In the genomic region with DNA sequence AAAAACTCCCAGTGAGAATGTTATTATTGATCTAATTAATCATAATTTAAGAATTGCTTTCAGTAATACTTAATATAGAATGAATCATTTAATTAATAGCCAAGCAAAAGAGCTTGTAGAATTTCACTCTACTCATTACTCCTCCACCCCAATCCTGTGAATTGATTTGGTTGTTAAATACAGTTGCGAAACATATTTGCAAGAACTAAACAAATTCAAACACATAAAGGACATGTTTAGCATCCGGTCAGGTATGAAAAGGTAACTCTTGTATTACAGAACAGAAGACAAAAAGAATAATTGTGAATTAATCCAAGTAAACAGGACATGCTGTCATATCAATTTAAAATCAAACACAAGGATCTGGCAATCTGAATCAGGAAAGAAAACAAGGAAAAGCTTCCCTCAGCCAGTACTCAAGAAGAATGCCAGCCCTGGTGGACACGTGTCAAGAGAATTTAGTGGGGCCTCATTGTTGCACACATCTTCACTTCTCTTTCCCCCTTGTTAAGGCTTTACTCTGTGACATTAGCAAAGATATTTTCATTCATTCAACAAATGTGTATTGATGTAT, we compare ENCODE assay signal across 14 cellular contexts.
DNase-seq lines count a peak whose midpoint lies in the region; ATAC-seq, FAIRE-seq and TF ChIP-seq lines count a peak whose summit lies in the region.
"Had no signal": no experiment of that assay in that cellular context is flagged by ENCODE, and none has a peak within 500 bp of the region (broad histone marks: within the 10 kb centered on the region; RNA-seq: fewer than 3 reads in every experiment).

No MANE protein-coding gene starts in this region.

- no CpG with 5 or more reads among the region's 3 CpGs for WGBS in IMR-90 (ENCODE audit: extremely low coverage in 2 of 2, insufficient read length in 1 of 2), 2 experiments
- 80 to 97% methylated on average over 3 of the region's 3 CpGs for WGBS in sigmoid colon, 2 donors

- H2BK20ac ChIP-seq in IMR-90 (ENCODE audit: low read depth, low read length) = no peak overlapping the region

- dilution Hi-C loops in IMR-90 (cut with HindIII; ENCODE audit: low sequenced_read_pairs, unreplicated experiment) = no loop called here

- H3K36me3 ChIP-seq in IMR-90 (ENCODE audit: control insufficient read depth, insufficient read depth, low read length) (no peaks in the 10 kb centered on the region), sigmoid colon (no peaks in the 10 kb centered on the region)

- H3K4me3 ChIP-seq in IMR-90 (ENCODE audit: insufficient read depth, low read depth, low read length) = no peak overlapping the region
- no peak overlapping the region for H3K4me3 ChIP-seq in sigmoid colon
- H3K4me3 ChIP-seq: BLaER1 treated with 17β-estradiol and CSF1 and Interleukin-3, amounts not matched to agents 10 nM and 100 nM; GM23248 had no signal

- no peak overlapping the region for H2BK5ac ChIP-seq in IMR-90 (ENCODE audit: low read depth, low read length, poor library complexity, severe bottlenecking)

- DNase-seq in D721Med (ENCODE audit: insufficient read length, low spot score) (no peak), IMR-90 (no peak), cerebellum (ENCODE audit: low spot score) (peak; percentile 12), NCI-H526 treated with DMSO at 0.1 percent for 48 hours (lab: John Stamatoyannopoulos, UW) (no peak), sigmoid colon (no peak)
- DNase-seq in stimulated activated CD4-positive, alpha-beta T cell treated with anti-CD3 and anti-CD28 coated beads, Interleukin-15, amount 100 ng/mL, for 24 hours = no peak
- DNase-seq: CD4-positive, CD25-positive, alpha-beta regulatory T cell; DND-41; GF-D8; GM23248 had no signal

- H4K5ac ChIP-seq in IMR-90 (ENCODE audit: low read depth, low read length) = no peak overlapping the region

- no TSS peak for BruUV-seq in IMR-90 (replicated peaks; lab: Mats Ljungman, UMichigan)

- FAIRE-seq in D721Med (lab: Jason Lieb, UNC) = peak; percentile 16
- FAIRE-seq: H54 had no signal

- no peak for TF ChIP-seq CTCF in D721Med (IDR thresholded peaks at IDR 0.05; ENCODE audit: insufficient read depth, missing control alignments)
- TF ChIP-seq CTCF in IMR-90 (conservative IDR thresholded peaks at IDR 0.05; ENCODE audit: low read depth, low read length) = no peak
- no peak for TF ChIP-seq CTCF in sigmoid colon (IDR thresholded peaks at IDR 0.05)

- H2AFZ ChIP-seq in IMR-90 (replicated peaks; ENCODE audit: low read length, poor library complexity) = no peak overlapping the region
- H2AFZ ChIP-seq: GM23248 had no signal

- H3K4ac ChIP-seq in IMR-90 (ENCODE audit: low read depth, low read length) = no peak overlapping the region

- no peaks in the 10 kb centered on the region for H4K20me1 ChIP-seq in IMR-90 (ENCODE audit: insufficient read depth, low read length)
- H4K20me1 ChIP-seq: BLaER1 treated with 17β-estradiol and CSF1 and Interleukin-3, amounts not matched to agents 10 nM and 100 nM had no signal

- in situ Hi-C loops in IMR-90 (cut with MboI; ENCODE audit: low sequenced_read_pairs) = no loop called here

- ATAC-seq in IMR-90 (ENCODE audit: low read depth) (no peak), GM21528 (IDR thresholded peaks at IDR 0.05; ENCODE audit: low FRiP score, unreplicated experiment) (no peak)
- ATAC-seq: HCT116 had no signal

- intact Hi-C loops in IMR-90 (cut with micrococcal nuclease) (no loop called here), sigmoid colon (cut with DNase I) (no loop called here)

- CTCF ChIA-PET in IMR-90 (lab: Yijun Ruan, JAX) = interaction anchor here (1.0 kb wide), 1 partner anchor 122 kb away, joined by 4 read pairs; no protein-coding TSS in a partner anchor

- no peaks in the 10 kb centered on the region for H3K79me1 ChIP-seq in IMR-90 (ENCODE audit: low read depth in 1 of 2, low read length in 2 of 2)

- no peaks in the 10 kb centered on the region for H3K9me1 ChIP-seq in IMR-90 (ENCODE audit: insufficient read depth, low read length)

- H3K9me3 ChIP-seq in IMR-90 (ENCODE audit: control insufficient read depth, insufficient read depth, low read length) (no peaks in the 10 kb centered on the region), sigmoid colon (no peaks in the 10 kb centered on the region)
- H3K9me3 ChIP-seq: BLaER1 treated with 17β-estradiol and CSF1 and Interleukin-3, amounts not matched to agents 10 nM and 100 nM had no signal

- TF ChIP-seq EP300 in sigmoid colon (IDR thresholded peaks at IDR 0.05) = no peak

- no peak overlapping the region for H3K14ac ChIP-seq in IMR-90 (replicated peaks; ENCODE audit: low read depth, low read length)

- TF ChIP-seq POLR2A in IMR-90 (IDR thresholded peaks at IDR 0.05; ENCODE audit: low read depth, low read length) = no peak
- TF ChIP-seq POLR2A in sigmoid colon (IDR thresholded peaks at IDR 0.05) = no peak

- no peak overlapping the region for H2AK9ac ChIP-seq in IMR-90 (replicated peaks; ENCODE audit: low read depth, low read length, poor library complexity)

- H3K27me3 ChIP-seq in IMR-90 (ENCODE audit: control insufficient read depth, insufficient read depth, low read length) (no peaks in the 10 kb centered on the region), sigmoid colon (no peaks in the 10 kb centered on the region)
- H3K27me3 ChIP-seq: BLaER1 treated with 17β-estradiol and CSF1 and Interleukin-3, amounts not matched to agents 10 nM and 100 nM had no signal

- no peak overlapping the region for H3K9ac ChIP-seq in IMR-90 (ENCODE audit: low read depth, low read length)
- H3K9ac ChIP-seq: BLaER1 treated with 17β-estradiol and CSF1 and Interleukin-3, amounts not matched to agents 10 nM and 100 nM; GM23248 had no signal

- H3K56ac ChIP-seq in IMR-90 (ENCODE audit: extremely low read depth, insufficient read depth, low read length) = no peak overlapping the region

- H3K23ac ChIP-seq in IMR-90 (ENCODE audit: low read depth, low read length) = no peak overlapping the region

- no peak for TF ChIP-seq RAD21 in IMR-90 (IDR thresholded peaks at IDR 0.05; ENCODE audit: low read length)

- POLR2A ChIA-PET in IMR-90 (lab: Charles Lee; ENCODE audit: unreplicated experiment) = no interaction called here

- no peak overlapping the region for H2AK5ac ChIP-seq in IMR-90 (ENCODE audit: low read depth, low read length)

- H4K8ac ChIP-seq in IMR-90 (ENCODE audit: low read depth in 2 of 2, low read length in 2 of 2) = no peak overlapping the region

- H3K18ac ChIP-seq in IMR-90 (ENCODE audit: low read depth, low read length) = no peak overlapping the region

- H3K4me2 ChIP-seq in IMR-90 (ENCODE audit: low read depth, low read length) = no peak overlapping the region
- H3K4me2 ChIP-seq: BLaER1 treated with 17β-estradiol and CSF1 and Interleukin-3, amounts not matched to agents 10 nM and 100 nM had no signal

- no peak overlapping the region for H2BK120ac ChIP-seq in IMR-90 (ENCODE audit: low read depth, low read length)

- no peak overlapping the region for H4K91ac ChIP-seq in IMR-90 (ENCODE audit: insufficient read depth, low read depth, low read length)

- H2BK15ac ChIP-seq in IMR-90 (ENCODE audit: low read depth, low read length) = no peak overlapping the region

- H3K27ac ChIP-seq in IMR-90 (ENCODE audit: insufficient read depth, low read length) = no peak overlapping the region
- H3K27ac ChIP-seq in sigmoid colon = no peak overlapping the region
- H3K27ac ChIP-seq: BLaER1 treated with 17β-estradiol and CSF1 and Interleukin-3, amounts not matched to agents 10 nM and 100 nM; GM23248 had no signal

- H3K4me1 ChIP-seq in IMR-90 (ENCODE audit: control insufficient read depth, insufficient read depth, low read length) (peaks cover 3% of the 10 kb centered on the region; the same call in 1 of the 2 replicates), sigmoid colon (peaks cover 0 to 34% (median 21%) of the 10 kb centered on the region in 4 donors)
- H3K4me1 ChIP-seq: BLaER1 treated with 17β-estradiol and CSF1 and Interleukin-3, amounts not matched to agents 10 nM and 100 nM had no signal

TF ChIP-seq in IMR-90, 13 proteins besides CTCF, POLR2A, EP300 and RAD21:
- TF ChIP-seq MXI1 (IDR thresholded peaks at IDR 0.05; ENCODE audit: borderline replicate concordance, low read depth, low read length) = no peak
- peak; percentile 62; the same call in 1 of the 2 replicates for TF ChIP-seq CEBPB (IDR thresholded peaks at IDR 0.05; ENCODE audit: low read depth, low read length)
TF ChIP-seq in IMR-90: peak in this region for 1.
